10 cellular contexts compared by ENCODE assay signal in the genomic region with DNA sequence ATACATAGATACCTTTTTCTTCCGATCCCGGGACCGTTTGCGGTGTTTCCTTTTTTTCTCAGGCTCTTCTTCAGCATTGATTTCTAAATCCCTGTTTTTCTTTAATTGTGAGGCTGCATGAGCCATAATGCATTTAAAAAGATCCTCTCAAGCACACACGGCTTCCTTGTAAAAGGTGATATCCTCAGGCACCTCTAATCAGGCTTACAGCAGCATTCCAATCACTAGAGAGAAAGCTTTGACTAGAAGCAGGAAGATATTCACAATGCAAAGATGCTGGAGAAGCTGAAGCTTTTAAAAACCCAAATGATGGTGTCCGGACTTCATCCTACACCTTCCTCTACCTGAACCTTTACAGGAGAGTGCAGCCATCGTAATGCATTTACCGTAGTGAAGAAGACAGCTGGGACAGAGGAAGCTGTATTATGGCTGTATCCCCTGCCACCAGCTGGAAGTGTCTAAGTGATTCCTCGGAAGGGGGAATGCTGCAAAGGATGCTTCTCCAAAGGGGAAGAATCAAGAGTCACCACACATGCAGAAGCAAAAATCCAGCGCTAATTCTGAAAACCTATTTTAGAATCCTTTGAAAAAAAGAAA. TPM values are rescaled to one million over a fixed set of nuclear protein-coding genes. Genes with fewer than 3 reads are reported as not detected.
A peak's percentile ranks its signal among the peaks of the same experiment; 100 is the strongest.
DNase-seq lines count a peak whose midpoint lies in the region; ATAC-seq and TF ChIP-seq lines count a peak whose summit lies in the region.
"Had no signal": no experiment of that assay in that cellular context is flagged by ENCODE, and none has a peak within 500 bp of the region (broad histone marks: within the 10 kb centered on the region; RNA-seq: fewer than 3 reads in every experiment).

A gene (minus strand): TSS at position 463 of the 597 bp plus-strand sequence. CDS start 337 bp downstream, at position 126.

- H3K9me3 ChIP-seq in body of pancreas (no peaks in the 10 kb centered on the region), lung (ENCODE audit: control insufficient read depth in 2 of 2, insufficient read depth in 1 of 2, low read length in 1 of 2) (no peaks in the 10 kb centered on the region)

- H3K36me3 ChIP-seq in body of pancreas (replicated peaks in 1 of 2; ENCODE audit: insufficient read depth in 1 of 2, low read depth in 2 of 2) (no peaks in the 10 kb centered on the region), lung (ENCODE audit: control insufficient read depth in 2 of 2, insufficient read depth in 2 of 2, low read length in 2 of 2) (no peaks in the 10 kb centered on the region)

- H3K27me3 ChIP-seq in body of pancreas = no peaks in the 10 kb centered on the region
- no peaks in the 10 kb centered on the region for H3K27me3 ChIP-seq in lung (ENCODE audit: control insufficient read depth, insufficient read depth)

- ATAC-seq in body of pancreas (no peak), lung (ENCODE audit: insufficient read depth, low FRiP score) (no peak), HG03469 (IDR thresholded peaks at IDR 0.05; ENCODE audit: unreplicated experiment) (no peak)

- H3K4me1 ChIP-seq in body of pancreas (no peaks in the 10 kb centered on the region), lung (ENCODE audit: control insufficient read depth in 2 of 2, insufficient read depth in 2 of 2, low read length in 2 of 2) (no peaks in the 10 kb centered on the region)

- H3K4me3 ChIP-seq in body of pancreas = no peak within 1 kb of the TSS
- H3K4me3 ChIP-seq in lung = no peak within 1 kb of the TSS

- intact Hi-C loops in body of pancreas (cut with DNase I) = no loop called here

- TF ChIP-seq POLR2A in body of pancreas (IDR thresholded peaks at IDR 0.05) = no peak

- TF ChIP-seq CTCF in body of pancreas (IDR thresholded peaks at IDR 0.05) = no peak
- no peak for TF ChIP-seq CTCF in lung (IDR thresholded peaks at IDR 0.05; ENCODE audit: control extremely low read depth, extremely low read depth)

- DNase-seq in NCI-H1092 treated with DMSO at 0.1 percent for 48 hours (lab: John Stamatoyannopoulos, UW) (peak; percentile 39), NCI-H1092 (lab: John Stamatoyannopoulos, UW) (no peak), body of pancreas (no peak), lung (ENCODE audit: low spot score) (no peak), substantia nigra (lab: John Stamatoyannopoulos, UW) (peak in 4 of 49 donors; percentile 21 to 49 (median 28)), CD1c-positive myeloid dendritic cell (ENCODE audit: extremely low spot score) (no peak), NCI-H146 treated with DMSO at 0.1 percent for 48 hours (lab: John Stamatoyannopoulos, UW; ENCODE audit: unreplicated experiment) (no peak)
- DNase-seq: 8988T; activated T-cell treated with anti-CD3 and anti-CD28 coated beads, Interleukin-2, amount 50 U/mL, for 24 hours had no signal

- H3K27ac ChIP-seq in body of pancreas = peak within 1 kb of the TSS in 2 of 4 donors; percentile 33 to 49
- H3K27ac ChIP-seq in lung (ENCODE audit: low read depth in 1 of 2, low read length in 1 of 2) = no peak within 1 kb of the TSS
- H3K27ac ChIP-seq in substantia nigra (ENCODE audit: low read depth, low read length, poor library complexity, severe bottlenecking) = peak within 1 kb of the TSS; percentile 80

- WGBS in body of pancreas, 2 donors = 83 to 87% methylated on average over 10 of the region's 10 CpGs
- 84 to 87% methylated on average over 10 of the region's 10 CpGs for WGBS in lung, 2 donors

RNA-seq across cellular contexts. Expression of the gene that starts here (rescaled TPM):
- total RNA-seq in body of pancreas (100 to 1,000 TPM in 1 of 2 donors, 10 to 100 TPM in 1; 41.0 to 113 TPM), lung (10 to 100 TPM; 81.1 to 96.0 TPM)
- polyA plus RNA-seq in lung = 10 to 100 TPM; 10.4 to 11.7 TPM
